1 cellular context compared by ENCODE assay signal in genomic region chr12:56243731-56244181, GRCh38.
TF ChIP-seq lines count a peak whose summit lies in the region.

No MANE protein-coding gene starts in this region.

TF ChIP-seq in HEK293, 187 proteins besides CTCF, POLR2A, EP300 and RAD21:
- TF ChIP-seq PRDM10 (tag by site-specific recombination; IDR thresholded peaks at IDR 0.05) (peak; percentile 38; the same call in 1 of the 2 replicates), ZNF664 (tag by site-specific recombination; IDR thresholded peaks at IDR 0.05) (no peak), ZNF324 (tag by site-specific recombination; IDR thresholded peaks at IDR 0.05) (no peak), ZIC2 (tag by site-specific recombination; IDR thresholded peaks at IDR 0.05) (peak; percentile 83), ZNF146 (tag by site-specific recombination; IDR thresholded peaks at IDR 0.05) (no peak), GLI4 (tag by site-specific recombination; IDR thresholded peaks at IDR 0.05) (no peak)
TF ChIP-seq in HEK293: peak in this region for 2.
